ENCODE assay signal across 25 cellular contexts in genomic region chr18:64295839-64296238, GRCh38.
DNase-seq lines count a peak whose midpoint lies in the region; ATAC-seq, FAIRE-seq and TF ChIP-seq lines count a peak whose summit lies in the region.
"Had no signal": no experiment of that assay in that cellular context is flagged by ENCODE, and none has a peak within 500 bp of the region (broad histone marks: within the 10 kb centered on the region; RNA-seq: fewer than 3 reads in every experiment).

No MANE protein-coding gene starts in this region.

- no peak for ATAC-seq in A549
- peak; percentile 66 for ATAC-seq in left lobe of liver
- ATAC-seq in right lobe of liver: peak in 3 of 4 donors; percentile 48 to 79 (median 76)
- no peak for ATAC-seq in GM18873 (IDR thresholded peaks at IDR 0.05; ENCODE audit: low FRiP score, unreplicated experiment)
- ATAC-seq: GM12878 had no signal

- H3K4me3 ChIP-seq in A549: no peak overlapping the region
- H3K4me3 ChIP-seq in right lobe of liver: no peak overlapping the region
- H3K4me3 ChIP-seq: BLaER1, GM12878 had no signal

- TF ChIP-seq POLR2A in A549 (IDR thresholded peaks at IDR 0.05; ENCODE audit: low read length): no peak
- no peak for TF ChIP-seq POLR2A in right lobe of liver (IDR thresholded peaks at IDR 0.05)

- no peaks in the 10 kb centered on the region for H3K4me1 ChIP-seq in A549
- peaks cover 0 to 4% (median 0%) of the 10 kb centered on the region in 4 donors for H3K4me1 ChIP-seq in right lobe of liver
- H3K4me1 ChIP-seq: BE2C, BLaER1 had no signal

- FAIRE-seq in A549 (lab: Jason Lieb, UNC): no peak
- FAIRE-seq: GM12878, GM12892, GM18507, GM19239 had no signal

- no peak for TF ChIP-seq RAD21 in A549 (conservative IDR thresholded peaks at IDR 0.05 in 1 of 2, IDR thresholded peaks at IDR 0.05 in 1 of 2)

- H3K4me2 ChIP-seq in A549: no peak overlapping the region
- H3K4me2 ChIP-seq: BLaER1 had no signal

- H3K27ac ChIP-seq in A549: no peak overlapping the region
- no peak overlapping the region for H3K27ac ChIP-seq in right lobe of liver
- H3K27ac ChIP-seq: 22Rv1, BLaER1 had no signal

- no peak for DNase-seq in A549 (ENCODE audit: low read depth in 1 of 2, low spot score in 1 of 2)
- DNase-seq in left lobe of liver (ENCODE audit: low spot score): no peak
- no peak for DNase-seq in right lobe of liver
- no peak for DNase-seq in GM20000 (ENCODE audit: low spot score)
- DNase-seq: ACHN; BE2C; C1 segment of cervical spinal cord; CD4-positive, alpha-beta memory T cell; CD4-positive, CD25-positive, alpha-beta regulatory T cell; CD8-positive, alpha-beta memory T cell; COR-L47; DMS 273 treated with DMSO at 0.1 percent for 48 hours; DMS153; DMS53; DMS79; DND-41; EL; GDM1 had no signal

- no peaks in the 10 kb centered on the region for H3K36me3 ChIP-seq in right lobe of liver
- H3K36me3 ChIP-seq: BE2C, BLaER1 had no signal

- no peaks in the 10 kb centered on the region for H3K9me3 ChIP-seq in A549
- no peaks in the 10 kb centered on the region for H3K9me3 ChIP-seq in right lobe of liver
- H3K9me3 ChIP-seq: BE2C had no signal

- 14% methylated on average over 6 of the region's 6 CpGs for WGBS in A549 (ENCODE audit: missing lambda C conversion rate)
- WGBS in right lobe of liver (ENCODE audit: insufficient coverage, low coverage, low lambda C conversion rate, missing lambda C conversion rate): 28% methylated on average over 5 of the region's 6 CpGs

- TF ChIP-seq CTCF in A549 (IDR thresholded peaks at IDR 0.05) (no peak), right lobe of liver (IDR thresholded peaks at IDR 0.05) (no peak), GM20000 (IDR thresholded peaks at IDR 0.05; ENCODE audit: extremely low read depth, missing control alignments) (no peak)

- no peak for TF ChIP-seq EP300 in A549 (IDR thresholded peaks at IDR 0.05)

- POLR2A ChIA-PET in A549 (lab: Yijun Ruan, JAX): no interaction called here

- H3K27me3 ChIP-seq in right lobe of liver: no peaks in the 10 kb centered on the region
- H3K27me3 ChIP-seq: BE2C, BLaER1 had no signal

- intact Hi-C loops in right lobe of liver (cut with DNase I): no loop called here

- CTCF ChIA-PET in A549 (lab: Yijun Ruan, JAX): no interaction called here

TF ChIP-seq in A549, 52 proteins besides CTCF, POLR2A, EP300 and RAD21:
- TF ChIP-seq CBX8 (IDR thresholded peaks at IDR 0.05) (no peak), MAFK (IDR thresholded peaks at IDR 0.05; ENCODE audit: partially characterized antibody) (peak; percentile 52), RCOR1 (IDR thresholded peaks at IDR 0.05; ENCODE audit: low read depth, low read length) (no peak), NPAS2 (CRISPR knock-in tag; IDR thresholded peaks at IDR 0.05; ENCODE audit: borderline replicate concordance) (no peak)
TF ChIP-seq in A549: peak in this region for 1.

Comparison
In these comparisons a context has a peak if more than half of its experiments do, and no peak if none do; other contexts are left out.
1. ATAC-seq: peak in left lobe of liver (single experiment) and right lobe of liver (3 of 4); none in A549 (0 of 2) and GM18873 (single experiment).